Comparison of ENCODE assay signal across 18 cellular contexts in genomic region chrX:20015945-20016617, GRCh38.
DNase-seq lines count a peak whose midpoint lies in the region; ATAC-seq, FAIRE-seq and TF ChIP-seq lines count a peak whose summit lies in the region.
"Had no signal": no experiment of that assay in that cellular context is flagged by ENCODE, and none has a peak within 500 bp of the region (broad histone marks: within the 10 kb centered on the region; RNA-seq: fewer than 3 reads in every experiment).

No MANE protein-coding gene starts in this region.

- no peak overlapping the region for H3K27ac ChIP-seq in substantia nigra (ENCODE audit: low read depth, low read length, poor library complexity, severe bottlenecking)
- H3K27ac ChIP-seq: Peyer's patch had no signal

- H3K4me3 ChIP-seq in foreskin fibroblast (ENCODE audit: low read depth in 1 of 2, low read length in 2 of 2), result no peak overlapping the region
- H3K4me3 ChIP-seq: Peyer's patch had no signal

- POLR2A ChIA-PET in GM10248 (lab: Yijun Ruan, JAX), result no interaction called here

- DNase-seq in GM18507 (ENCODE audit: extremely low spot score, insufficient read length, low read depth) (no peak), foreskin fibroblast (peak; percentile 3 to 16), substantia nigra (lab: John Stamatoyannopoulos, UW) (no peak), RKO (ENCODE audit: low spot score) (no peak), GM10248 (ENCODE audit: extremely low spot score) (no peak)
- no peak for DNase-seq in activated CD4-positive, alpha-beta T cell treated with anti-CD3 and anti-CD28 coated beads, Interleukin-2, amount 50 U/mL, for 48 hours
- DNase-seq: ACHN; DMS 273 treated with DMSO at 0.1 percent for 48 hours; DND-41; HFFc6; NCI-H1436; NCI-H2029; NCI-H446 treated with DMSO at 0.1 percent for 48 hours; NK-92 treated with Interleukin-12 subunit alpha and Interleukin-12 subunit beta, amount 100 ng/mL, for 24 hours; Peyer's patch had no signal

- FAIRE-seq in GM18507 (lab: Jason Lieb, UNC), result peak; percentile 5
- FAIRE-seq: G401.6 had no signal

- TF ChIP-seq CTCF in foreskin fibroblast (IDR thresholded peaks at IDR 0.05; ENCODE audit: low read depth, low read length), result no peak
- TF ChIP-seq CTCF in GM10248 (IDR thresholded peaks at IDR 0.05; ENCODE audit: control extremely low read depth, extremely low read depth, low read depth, missing control alignments), result no peak

- ATAC-seq in SK-N-SH treated with all-trans-retinoic acid at 6 μM for 48 hours, result peak; percentile 84
- ATAC-seq: Right ventricle myocardium inferior had no signal

- CTCF ChIA-PET in GM10248 (lab: Yijun Ruan, JAX), result no interaction called here

TF ChIP-seq in SK-N-SH treated with all-trans-retinoic acid at 6 μM for 48 hours, 23 proteins besides CTCF, POLR2A, EP300 and RAD21:
- no peak for TF ChIP-seq BACH2 (CRISPR knock-in tag; IDR thresholded peaks at IDR 0.05; ENCODE audit: borderline replicate concordance)
- TF ChIP-seq, protein P1, sequence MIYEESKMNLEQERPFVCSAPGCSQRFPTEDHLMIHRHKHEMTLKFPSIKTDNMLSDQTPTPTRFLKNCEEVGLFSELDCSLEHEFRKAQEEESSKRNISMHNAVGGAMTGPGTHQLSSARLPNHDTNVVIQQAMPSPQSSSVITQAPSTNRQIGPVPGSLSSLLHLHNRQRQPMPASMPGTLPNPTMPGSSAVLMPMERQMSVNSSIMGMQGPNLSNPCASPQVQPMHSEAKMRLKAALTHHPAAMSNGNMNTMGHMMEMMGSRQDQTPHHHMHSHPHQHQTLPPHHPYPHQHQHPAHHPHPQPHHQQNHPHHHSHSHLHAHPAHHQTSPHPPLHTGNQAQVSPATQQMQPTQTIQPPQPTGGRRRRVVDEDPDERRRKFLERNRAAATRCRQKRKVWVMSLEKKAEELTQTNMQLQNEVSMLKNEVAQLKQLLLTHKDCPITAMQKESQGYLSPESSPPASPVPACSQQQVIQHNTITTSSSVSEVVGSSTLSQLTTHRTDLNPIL (CRISPR knock-in tag; IDR thresholded peaks at IDR 0.05; ENCODE audit: low read depth), result no peak
- TF ChIP-seq, protein P2, sequence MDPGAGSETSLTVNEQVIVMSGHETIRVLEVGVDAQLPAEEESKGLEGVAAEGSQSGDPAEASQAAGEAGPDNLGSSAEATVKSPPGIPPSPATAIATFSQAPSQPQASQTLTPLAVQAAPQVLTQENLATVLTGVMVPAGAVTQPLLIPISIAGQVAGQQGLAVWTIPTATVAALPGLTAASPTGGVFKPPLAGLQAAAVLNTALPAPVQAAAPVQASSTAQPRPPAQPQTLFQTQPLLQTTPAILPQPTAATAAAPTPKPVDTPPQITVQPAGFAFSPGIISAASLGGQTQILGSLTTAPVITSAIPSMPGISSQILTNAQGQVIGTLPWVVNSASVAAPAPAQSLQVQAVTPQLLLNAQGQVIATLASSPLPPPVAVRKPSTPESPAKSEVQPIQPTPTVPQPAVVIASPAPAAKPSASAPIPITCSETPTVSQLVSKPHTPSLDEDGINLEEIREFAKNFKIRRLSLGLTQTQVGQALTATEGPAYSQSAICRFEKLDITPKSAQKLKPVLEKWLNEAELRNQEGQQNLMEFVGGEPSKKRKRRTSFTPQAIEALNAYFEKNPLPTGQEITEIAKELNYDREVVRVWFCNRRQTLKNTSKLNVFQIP (CRISPR knock-in tag; IDR thresholded peaks at IDR 0.05; ENCODE audit: borderline replicate concordance, low read depth), result no peak
- no peak for TF ChIP-seq TOX (CRISPR knock-in tag; IDR thresholded peaks at IDR 0.05; ENCODE audit: borderline replicate concordance)

Comparison
In these comparisons a context has a peak if more than half of its experiments do, and no peak if none do; other contexts are left out.
1. DNase-seq: peak in foreskin fibroblast (2 of 2); none in GM18507 (single experiment), substantia nigra (0 of 49), RKO (single experiment), activated CD4-positive, alpha-beta T cell treated with anti-CD3 and anti-CD28 coated beads, Interleukin-2, amount 50 U/mL, for 48 hours (0 of 2) and GM10248 (single experiment).